28 cellular contexts compared by ENCODE assay signal in genomic region chr6:50708664-50709365, GRCh38. TPM values are rescaled to one million over a fixed set of nuclear protein-coding genes. Genes with fewer than 3 reads are reported as not detected.
DNase-seq lines count a peak whose midpoint lies in the region; ATAC-seq, FAIRE-seq and TF ChIP-seq lines count a peak whose summit lies in the region.
"Had no signal": no experiment of that assay in that cellular context is flagged by ENCODE, and none has a peak within 500 bp of the region (broad histone marks: within the 10 kb centered on the region; RNA-seq: fewer than 3 reads in every experiment).

No MANE protein-coding gene starts in this region.

- no peaks in the 10 kb centered on the region for H4K20me1 ChIP-seq in H9 (ENCODE audit: control insufficient read depth, insufficient read depth, insufficient read length)
- peaks cover 8 to 17% of the 10 kb centered on the region in 2 experiments for H4K20me1 ChIP-seq in H1 (replicated peaks in 1 of 2; ENCODE audit: control insufficient read depth in 1 of 2, insufficient read depth in 2 of 2, low read length in 2 of 2)
- H4K20me1 ChIP-seq: BLaER1 had no signal

- H3K56ac ChIP-seq in H9 (ENCODE audit: insufficient read length, low read depth, low read length) = no peak overlapping the region
- H3K56ac ChIP-seq in H1 (replicated peaks; ENCODE audit: insufficient read length, low read depth, low read length) = no peak overlapping the region

- H3K4me2 ChIP-seq in H9 (ENCODE audit: insufficient read depth, insufficient read length, low read length) = peak overlapping the region; percentile 15
- H3K4me2 ChIP-seq in H1 (ENCODE audit: insufficient read depth in 1 of 2, low read depth in 2 of 2, low read length in 2 of 2) = peak overlapping the region in 1 of 2 experiments; percentile 21; a peak in 2 of 4 replicates
- H3K4me2 ChIP-seq: BLaER1 had no signal

- no peak overlapping the region for H3K27ac ChIP-seq in H9 (ENCODE audit: insufficient read length, low read depth, low read length)
- H3K27ac ChIP-seq in H1 (ENCODE audit: low read depth, low read length) = no peak overlapping the region
- H3K27ac ChIP-seq: BLaER1 had no signal

- no peak for FAIRE-seq in H1 (lab: Jason Lieb, UNC)
- FAIRE-seq: A204.1, GM12891 had no signal

- TF ChIP-seq EP300 in H1 (IDR thresholded peaks at IDR 0.05; ENCODE audit: borderline replicate concordance in 1 of 2, low read depth in 2 of 2, low read length in 2 of 2) = no peak

- H4K91ac ChIP-seq in H9 (ENCODE audit: insufficient read length, low read depth, low read length) (no peak overlapping the region), H1 (replicated peaks; ENCODE audit: insufficient read length, low read length) (no peak overlapping the region)

- peaks cover 5% of the 10 kb centered on the region for H3K4me1 ChIP-seq in H9 (ENCODE audit: insufficient read depth, low read length)
- peaks cover 3 to 22% (median 7%) of the 10 kb centered on the region in 4 experiments for H3K4me1 ChIP-seq in H1 (replicated peaks in 1 of 4; ENCODE audit: control insufficient read depth in 3 of 4, insufficient read depth in 4 of 4, low read length in 3 of 4)
- H3K4me1 ChIP-seq: BE2C, BLaER1 had no signal

- no peak overlapping the region for H3T11ph ChIP-seq in H9 (ENCODE audit: low read length)

- WGBS in H9 (ENCODE audit: extremely low coverage, insufficient read length, low lambda C conversion rate) = no CpG with 5 or more reads among the region's 22 CpGs
- WGBS in H1 (ENCODE audit: extremely low coverage in 1 of 2, insufficient coverage in 1 of 2, insufficient read length in 1 of 2, insufficient replicate concordance in 2 of 2, low coverage in 1 of 2, low lambda C conversion rate in 2 of 2, missing lambda C conversion rate in 1 of 2), 2 experiments = 19% methylated on average over 21 of the region's 22 CpGs; no CpG with 5 or more reads in 1 of the 2 experiments

- DNase-seq in H9 (no peak), H1 (ENCODE audit: low read depth in 1 of 2, low spot score in 2 of 2) (no peak), GM03348 (ENCODE audit: low spot score) (no peak)
- DNase-seq in activated CD4-positive, alpha-beta T cell treated with anti-CD3 and anti-CD28 coated beads for 1 hour = no peak
- DNase-seq: 8988T; ACHN; BE2C; C1 segment of cervical spinal cord; CD4-positive, alpha-beta memory T cell; CD4-positive, CD25-positive, alpha-beta regulatory T cell; CD8-positive, alpha-beta memory T cell; COR-L47; DMS 273 treated with DMSO at 0.1 percent for 48 hours; DMS153; DMS53; DMS79; DND-41; EL; GDM1 had no signal

- POLR2A ChIA-PET in H1 (lab: Charles Lee; ENCODE audit: partially characterized antibody) = no interaction called here

- H2AK5ac ChIP-seq in H9 (ENCODE audit: insufficient read length, low read length) = no peak overlapping the region
- H2AK5ac ChIP-seq in H1 (ENCODE audit: low read depth, low read length) = no peak overlapping the region

- H3K14ac ChIP-seq in H9 (ENCODE audit: insufficient read depth, low read length) = no peak overlapping the region
- H3K14ac ChIP-seq in H1 (ENCODE audit: insufficient read length) = no peak overlapping the region

- H3K27me3 ChIP-seq in H9 (ENCODE audit: insufficient read depth, low read length) (peaks cover 88% of the 10 kb centered on the region), H1 (replicated peaks in 1 of 4; ENCODE audit: control insufficient read depth in 3 of 4, extremely low read depth in 1 of 4, insufficient read depth in 3 of 4, low read length in 3 of 4) (peaks cover 81 to 97% (median 96%) of the 10 kb centered on the region in 4 experiments)

- H3K23me2 ChIP-seq in H9 (ENCODE audit: insufficient read length, low read depth, low read length, poor library complexity, severe bottlenecking) (peaks cover 4% of the 10 kb centered on the region), H1 (ENCODE audit: low read depth, low read length) (peaks cover 4% of the 10 kb centered on the region; the same call in 1 of the 2 replicates)

- H4K8ac ChIP-seq in H9 (replicated peaks; ENCODE audit: insufficient read length, low read depth, low read length) = no peak overlapping the region
- H4K8ac ChIP-seq in H1 (ENCODE audit: extremely low read depth, insufficient read depth, low read length) = no peak overlapping the region

- H2BK120ac ChIP-seq in H9 (ENCODE audit: low read depth, low read length, poor library complexity, severe bottlenecking) (no peak overlapping the region), H1 (replicated peaks; ENCODE audit: low read depth, low read length) (no peak overlapping the region)

- TF ChIP-seq POLR2A in H1 (IDR thresholded peaks at IDR 0.05; ENCODE audit: control extremely low read depth in 1 of 2, low read depth in 2 of 2, low read length in 2 of 2) = no peak

- peaks cover 17 to 47% of the 10 kb centered on the region in 2 experiments for H3K4me1 Mint-ChIP-seq in H9
- H3K4me1 Mint-ChIP-seq: CD14-positive monocyte; CD4-positive, alpha-beta memory T cell; CD4-positive, CD25-positive, alpha-beta regulatory T cell; CD8-positive, alpha-beta memory T cell had no signal

- no peaks in the 10 kb centered on the region for H3K79me1 ChIP-seq in H9 (ENCODE audit: insufficient read depth, low read depth, low read length, poor library complexity, severe bottlenecking)
- no peaks in the 10 kb centered on the region for H3K79me1 ChIP-seq in H1 (ENCODE audit: low read depth, low read length)

- H3K9ac ChIP-seq in H9 (ENCODE audit: extremely low read depth, insufficient read length, low read length) (no peak overlapping the region), H1 (replicated peaks in 1 of 4; ENCODE audit: extremely low read depth in 1 of 4, low read depth in 3 of 4, low read length in 3 of 4) (no peak overlapping the region)
- H3K9ac ChIP-seq: BLaER1 had no signal

- no peak for TF ChIP-seq CTCF in H9 (conservative IDR thresholded peaks at IDR 0.05)
- TF ChIP-seq CTCF in H1 (IDR thresholded peaks at IDR 0.05; ENCODE audit: control extremely low read depth in 1 of 3, insufficient read depth in 1 of 3, low read depth in 1 of 3, low read length in 3 of 3) = no peak

- H2BK15ac ChIP-seq in H9 (ENCODE audit: low read depth, low read length) = no peak overlapping the region; the same call in 1 of the 2 replicates
- H2BK15ac ChIP-seq in H1 (ENCODE audit: low read length) = no peak overlapping the region

- H2AFZ ChIP-seq in H9 (ENCODE audit: low read length) (no peak overlapping the region), H1 (ENCODE audit: low read length) (no peak overlapping the region)

- H2BK12ac ChIP-seq in H9 (ENCODE audit: insufficient read length, low read depth, low read length) = no peak overlapping the region
- H2BK12ac ChIP-seq in H1 (ENCODE audit: low read depth, low read length) = no peak overlapping the region

- H3K18ac ChIP-seq in H9 (ENCODE audit: insufficient read length, low read depth, low read length) (no peak overlapping the region), H1 (ENCODE audit: extremely low read depth, low read length) (no peak overlapping the region)

- peaks cover 2 to 16% of the 10 kb centered on the region in 2 experiments; a peak in 2 of 5 replicates for H3K9me3 Mint-ChIP-seq in H9

- H3K79me2 ChIP-seq in H9 (ENCODE audit: insufficient read depth, low read length) (no peaks in the 10 kb centered on the region), H1 (ENCODE audit: control insufficient read depth in 1 of 2, insufficient read depth in 2 of 2, low read length in 2 of 2) (no peaks in the 10 kb centered on the region)

- no peaks in the 10 kb centered on the region for H3K36me3 ChIP-seq in H1 (ENCODE audit: control insufficient read depth in 2 of 4, insufficient read depth in 4 of 4, low read length in 3 of 4)
- H3K36me3 ChIP-seq: BE2C, BLaER1 had no signal

- peak overlapping the region in 1 of 4 experiments; percentile 0; a peak in 1 of 8 replicates for H3K4me3 ChIP-seq in H1 (ENCODE audit: extremely low read depth in 1 of 4, insufficient read depth in 2 of 4, low read depth in 3 of 4, low read length in 4 of 4)
- H3K4me3 ChIP-seq: BLaER1 had no signal

- H3K9me3 ChIP-seq in H9 (ENCODE audit: control insufficient read depth, low read depth, low read length) = no peaks in the 10 kb centered on the region
- no peaks in the 10 kb centered on the region for H3K9me3 ChIP-seq in H1 (ENCODE audit: insufficient read depth in 2 of 2, low read depth in 1 of 2, low read length in 1 of 2)
- H3K9me3 ChIP-seq: BE2C had no signal

- no peak overlapping the region for H4K5ac ChIP-seq in H9 (ENCODE audit: insufficient read length, low read depth, low read length)
- no peak overlapping the region for H4K5ac ChIP-seq in H1 (ENCODE audit: insufficient read length, low read depth, low read length)

- no peak overlapping the region for H3K27ac Mint-ChIP-seq in H9
- H3K27ac Mint-ChIP-seq: CD4-positive, alpha-beta memory T cell; CD4-positive, CD25-positive, alpha-beta regulatory T cell; CD8-positive, alpha-beta memory T cell had no signal

- H2BK5ac ChIP-seq in H9 (ENCODE audit: insufficient read length, low read length) (no peak overlapping the region), H1 (ENCODE audit: low read depth, low read length) (no peak overlapping the region)

- H2BK20ac ChIP-seq in H9 (ENCODE audit: low read depth, low read length, poor library complexity, severe bottlenecking) (no peak overlapping the region), H1 (ENCODE audit: low read length) (no peak overlapping the region)

- CTCF ChIA-PET in H1 (lab: Charles Lee; ENCODE audit: partially characterized antibody) = no interaction called here

- H3K23ac ChIP-seq in H9 (ENCODE audit: insufficient read length, low read depth, low read length) (no peak overlapping the region), H1 (ENCODE audit: insufficient read length) (no peak overlapping the region)

- H3K27me3 Mint-ChIP-seq in H9 (ENCODE audit: low read depth) = peaks cover 100% of the 10 kb centered on the region

- H3K36me3 Mint-ChIP-seq in H9 (ENCODE audit: insufficient read depth in 1 of 3, low read depth in 3 of 3) = no peaks in the 10 kb centered on the region
- H3K36me3 Mint-ChIP-seq: CD14-positive monocyte; CD4-positive, alpha-beta memory T cell; CD4-positive, CD25-positive, alpha-beta regulatory T cell; CD8-positive, alpha-beta memory T cell had no signal

- no peak for ATAC-seq in GM18517 (IDR thresholded peaks at IDR 0.05; ENCODE audit: unreplicated experiment)

- TF ChIP-seq RAD21 in H1 (IDR thresholded peaks at IDR 0.05 in 1 of 2, conservative IDR thresholded peaks at IDR 0.05 in 1 of 2; ENCODE audit: low read depth in 2 of 2, low read length in 2 of 2) = no peak

- H3K4ac ChIP-seq in H9 (ENCODE audit: low read depth, low read length) = no peak overlapping the region
- H3K4ac ChIP-seq in H1 (replicated peaks; ENCODE audit: insufficient read length, low read depth, low read length) = no peak overlapping the region

- peak overlapping the region in 1 of 2 experiments; percentile 45; a peak in 3 of 5 replicates for H3K4me3 Mint-ChIP-seq in H9
- H3K4me3 Mint-ChIP-seq: CD4-positive, alpha-beta memory T cell; CD4-positive, CD25-positive, alpha-beta regulatory T cell; CD8-positive, alpha-beta memory T cell had no signal

RNA-seq across cellular contexts. Expression of gene TFAP2D, which starts 4.5 kb away (rescaled TPM):
- not detected in 2 replicates for total RNA-seq in H9 (2021)
- not detected in 2 replicates for total RNA-seq in H1 (2021; fragmentation: NEBNext Ultra II Directional; extraction: Animal tissue kit (Norgen Biotek cat#: 25700))
- not detected in 2 replicates for polyA plus RNA-seq in H1 (2011; rRNA removed)
- not detected for polyA plus RNA-seq in H1 (2011; cell fraction: cytosol; rRNA removed)
- not detected for polyA plus RNA-seq in H1 (2011; cell fraction: nucleus; rRNA removed)
- not detected in 4 replicates for polyA plus RNA-seq in H1 (2012, experiment 1 of 2)
- not detected for polyA plus RNA-seq in H1 (2012, experiment 2 of 2)
- not detected for polyA plus RNA-seq in H1 (2013, experiment 1 of 2)
- polyA plus RNA-seq in H1 (2013, experiment 2 of 2) = not detected
- not detected in 2 replicates for polyA minus RNA-seq in H1 (2011; rRNA and poly(A)+ RNA removed)
- polyA minus RNA-seq in H1 (2011; cell fraction: cytosol; rRNA and poly(A)+ RNA removed) = not detected
- not detected for polyA minus RNA-seq in H1 (2011; cell fraction: nucleus; rRNA and poly(A)+ RNA removed)
- total RNA-seq: A673; CD4-positive, alpha-beta memory T cell; CD4-positive, CD25-positive, alpha-beta regulatory T cell; CD8-positive, alpha-beta memory T cell; Daoy; G401 had no signal
- polyA plus RNA-seq: AG04450; CD14-positive monocyte; CD4-positive, alpha-beta memory T cell; CD4-positive, CD25-positive, alpha-beta regulatory T cell had no signal
